24 cellular contexts compared by ENCODE assay signal in genomic region chr2:225841314-225841713, GRCh38.
DNase-seq lines count a peak whose midpoint lies in the region; ATAC-seq and TF ChIP-seq lines count a peak whose summit lies in the region.
"Had no signal": no experiment of that assay in that cellular context is flagged by ENCODE, and none has a peak within 500 bp of the region (broad histone marks: within the 10 kb centered on the region; RNA-seq: fewer than 3 reads in every experiment).

No MANE protein-coding gene starts in this region.

- H3K4me3 ChIP-seq in mammary epithelial cell (replicated peaks in 1 of 3; ENCODE audit: insufficient read depth in 1 of 3, low read depth in 2 of 3, low read length in 3 of 3) (no peak overlapping the region), vagina (no peak overlapping the region)
- H3K4me3 ChIP-seq: BLaER1, GM23338, transverse colon had no signal

- no peaks in the 10 kb centered on the region for H3K27me3 ChIP-seq in mammary epithelial cell (ENCODE audit: insufficient read depth, low read length)
- no peaks in the 10 kb centered on the region for H3K27me3 ChIP-seq in vagina
- H3K27me3 ChIP-seq: BLaER1, transverse colon had no signal

- H3K27ac ChIP-seq in mammary epithelial cell (ENCODE audit: insufficient read depth, low read depth, low read length) (no peak overlapping the region), vagina (peak overlapping the region; percentile 12)
- H3K27ac ChIP-seq: BLaER1, transverse colon had no signal

- H4K20me1 ChIP-seq in mammary epithelial cell (ENCODE audit: insufficient read depth, low read length) = no peaks in the 10 kb centered on the region
- H4K20me1 ChIP-seq: BLaER1 had no signal

- H3K79me2 ChIP-seq in mammary epithelial cell (ENCODE audit: insufficient read depth, low read length) = no peaks in the 10 kb centered on the region

- no peak for DNase-seq in left ventricle myocardium superior
- DNase-seq in left cardiac atrium = no peak
- no peak for DNase-seq in mammary epithelial cell
- peak; percentile 54 for DNase-seq in left lobe of liver (ENCODE audit: low spot score)
- no peak for DNase-seq in vagina (ENCODE audit: extremely low spot score in 2 of 2)
- no peak for DNase-seq in erythroblast (lab: John Stamatoyannopoulos, UW)
- no peak for DNase-seq in T-helper 2 cell
- DNase-seq: activated CD4-positive, alpha-beta T cell treated with anti-CD3 and anti-CD28 coated beads, Interleukin-2, amount 50 U/mL, for 48 hours; activated CD4-positive, CD25-positive, alpha-beta regulatory T cell; activated CD8-positive, alpha-beta memory T cell treated with anti-CD3 and anti-CD28 coated beads, Interleukin-2, amount 50 U/mL, for 48 hours; activated naive CD8-positive, alpha-beta T cell treated with anti-CD3 and anti-CD28 coated beads, Interleukin-2, amount 10 ng/mL, durations not matched to agents 7 days and 5 days; Caco-2; EL; foreskin melanocyte; IMR-90; islet precursor cell; MM.1S; NCI-H1417 treated with DMSO at 0.1 percent for 48 hours; NCI-H524 treated with DMSO at 0.1 percent for 48 hours; nucleus accumbens; transverse colon had no signal

- in situ Hi-C loops in mammary epithelial cell (cut with MboI; ENCODE audit: low sequenced_read_pairs in 2 of 2) = no loop called here

- peaks cover 3% of the 10 kb centered on the region for H3K4me1 ChIP-seq in mammary epithelial cell (ENCODE audit: insufficient read depth, low read length)
- H3K4me1 ChIP-seq in vagina = peaks cover 17% of the 10 kb centered on the region
- H3K4me1 ChIP-seq: BLaER1, Caco-2, transverse colon had no signal

- no peak overlapping the region for H3K9ac ChIP-seq in mammary epithelial cell (ENCODE audit: insufficient read depth, low read length)
- H3K9ac ChIP-seq: BLaER1 had no signal

- intact Hi-C loops in left ventricle myocardium superior (cut with micrococcal nuclease) = no loop called here
- intact Hi-C loops in left cardiac atrium (cut with DNase I) = no loop called here
- intact Hi-C loops in mammary epithelial cell (cut with micrococcal nuclease) = no loop called here
- intact Hi-C loops in vagina (cut with DNase I) = loop anchor here (10.0 kb wide), 1 partner anchor 1593 kb away; no protein-coding TSS in a partner anchor

- CTCF ChIA-PET in mammary epithelial cell (lab: Charles Lee; ENCODE audit: low non-redundant PET) = no interaction called here

- H2AFZ ChIP-seq in mammary epithelial cell (ENCODE audit: low read depth, low read length) = peak overlapping the region; percentile 45
- H2AFZ ChIP-seq: GM23338 had no signal

- H3K36me3 ChIP-seq in mammary epithelial cell (ENCODE audit: insufficient read depth, low read length) (no peaks in the 10 kb centered on the region), vagina (no peaks in the 10 kb centered on the region)
- H3K36me3 ChIP-seq: BLaER1, transverse colon had no signal

- WGBS in mammary epithelial cell (ENCODE audit: low coverage, missing lambda C conversion rate) = 0% methylated on average over 1 of the region's 1 CpG

- TF ChIP-seq POLR2A in vagina (IDR thresholded peaks at IDR 0.05) (no peak), erythroblast (IDR thresholded peaks at IDR 0.05; ENCODE audit: low read length) (no peak)

- TF ChIP-seq CTCF in mammary epithelial cell (conservative IDR thresholded peaks at IDR 0.05 in 1 of 2, IDR thresholded peaks at IDR 0.05 in 1 of 2; ENCODE audit: extremely low read depth in 1 of 2, insufficient read depth in 1 of 2, low read depth in 1 of 2, low read length in 2 of 2) = no peak
- TF ChIP-seq CTCF in vagina (IDR thresholded peaks at IDR 0.05) = no peak

- H3K9me3 ChIP-seq in mammary epithelial cell (replicated peaks; ENCODE audit: insufficient read depth, low read length) = no peaks in the 10 kb centered on the region
- no peaks in the 10 kb centered on the region for H3K9me3 ChIP-seq in vagina
- H3K9me3 ChIP-seq: BLaER1, Caco-2, transverse colon had no signal

- dilution Hi-C loops in mammary epithelial cell (cut with HindIII; ENCODE audit: low sequenced_read_pairs) = no loop called here

- no peak overlapping the region for H3K4me2 ChIP-seq in mammary epithelial cell (ENCODE audit: insufficient read depth, low read depth, low read length)
- H3K4me2 ChIP-seq: BLaER1, GM23338 had no signal

- no TSS peak for BruUV-seq in mammary epithelial cell (replicated peaks; lab: Mats Ljungman, UMichigan)

- ATAC-seq in left ventricle myocardium superior (peak; percentile 31), left cardiac atrium (no peak), left lobe of liver (peak; percentile 94), HG03097 (IDR thresholded peaks at IDR 0.05; ENCODE audit: low FRiP score, unreplicated experiment) (no peak)
- ATAC-seq: GM23338 had no signal

Comparison
In these comparisons a context has a peak if more than half of its experiments do, and no peak if none do; other contexts are left out.
1. ATAC-seq: peak in left ventricle myocardium superior (single experiment) and left lobe of liver (single experiment); none in left cardiac atrium (0 of 2) and HG03097 (single experiment).